Comparison of ENCODE assay signal across 13 cellular contexts in genomic region chr17:31413871-31414589, GRCh38. TPM values are rescaled to one million over a fixed set of nuclear protein-coding genes. Genes with fewer than 3 reads are reported as not detected.
A peak's percentile ranks its signal among the peaks of the same experiment; 100 is the strongest.
DNase-seq lines count a peak whose midpoint lies in the region; ATAC-seq, FAIRE-seq and TF ChIP-seq lines count a peak whose summit lies in the region.
"Had no signal": no experiment of that assay in that cellular context is flagged by ENCODE, and none has a peak within 500 bp of the region (broad histone marks: within the 10 kb centered on the region; RNA-seq: fewer than 3 reads in every experiment).

No MANE protein-coding gene starts in this region.

- 42% methylated on average over 12 of the region's 12 CpGs for WGBS in hepatocyte (ENCODE audit: low lambda C conversion rate, missing lambda C conversion rate)

- H2AFZ ChIP-seq in hepatocyte, result no peak overlapping the region

- in situ Hi-C loops in brain microvascular endothelial cell (cut with HindIII; ENCODE audit: low pct_ligation_motif_present, low sequenced_read_pairs), result no loop called here

- no peaks in the 10 kb centered on the region for H4K20me1 ChIP-seq in hepatocyte (ENCODE audit: insufficient read depth, poor library complexity, severe bottlenecking)

- no peak for TF ChIP-seq CTCF in brain microvascular endothelial cell (IDR thresholded peaks at IDR 0.05; ENCODE audit: low read depth, low read length, missing control alignments)
- TF ChIP-seq CTCF in hepatocyte (IDR thresholded peaks at IDR 0.05; ENCODE audit: poor library complexity), result no peak

- no peaks in the 10 kb centered on the region for H3K36me3 ChIP-seq in brain microvascular endothelial cell (replicated peaks)
- H3K36me3 ChIP-seq in hepatocyte (replicated peaks; ENCODE audit: insufficient read depth, low read depth), result no peaks in the 10 kb centered on the region
- H3K36me3 ChIP-seq: neutrophil had no signal

- H3K27me3 ChIP-seq in brain microvascular endothelial cell (replicated peaks) (no peaks in the 10 kb centered on the region), hepatocyte (no peaks in the 10 kb centered on the region)
- H3K27me3 ChIP-seq: neutrophil had no signal

- H3K27ac ChIP-seq in brain microvascular endothelial cell (no peak overlapping the region), hepatocyte (no peak overlapping the region)
- H3K27ac ChIP-seq: neutrophil had no signal

- H3K79me2 ChIP-seq in hepatocyte, result no peaks in the 10 kb centered on the region

- H3K9me2 ChIP-seq in hepatocyte (replicated peaks; ENCODE audit: insufficient read depth), result no peaks in the 10 kb centered on the region

- no peaks in the 10 kb centered on the region for H3K9me3 ChIP-seq in hepatocyte (ENCODE audit: low read depth)
- H3K9me3 ChIP-seq: neutrophil had no signal

- no peak overlapping the region for H3K4me2 ChIP-seq in hepatocyte

- no peak for ATAC-seq in HG03442 (IDR thresholded peaks at IDR 0.05; ENCODE audit: unreplicated experiment)

- H3K4me3 ChIP-seq in brain microvascular endothelial cell (ENCODE audit: low read depth, low read length) (no peak overlapping the region), hepatocyte (no peak overlapping the region)
- H3K4me3 ChIP-seq: K562 had no signal

- no peaks in the 10 kb centered on the region for H3K4me1 ChIP-seq in hepatocyte (ENCODE audit: insufficient read depth)

- DNase-seq in NCI-H2171 treated with DMSO at 0.1 percent for 48 hours (lab: John Stamatoyannopoulos, UW), result peak; percentile 21
- no peak for DNase-seq in NCI-H2171 (lab: John Stamatoyannopoulos, UW)
- peak; percentile 59 for DNase-seq in brain microvascular endothelial cell
- DNase-seq in hepatocyte (ENCODE audit: low spot score), result peak; percentile 47
- peak; percentile 94 for DNase-seq in superior temporal gyrus (ENCODE audit: extremely low spot score)
- no peak for DNase-seq in NCI-H2107 (lab: John Stamatoyannopoulos, UW)
- DNase-seq in GM19239 (ENCODE audit: insufficient read length, low spot score), result no peak
- DNase-seq: RPMI8226 had no signal

- FAIRE-seq in GM19239 (lab: Jason Lieb, UNC), result no peak
- FAIRE-seq: A204.1, endothelial cell of umbilical vein, K562 had no signal

RNA-seq across cellular contexts. Expression of gene RAB11FIP4, which starts 22.6 kb away (rescaled TPM):
- total RNA-seq in hepatocyte, result 35.6 and 36.7 TPM in 2 replicates
- 22.0 and 25.8 TPM in 2 replicates for polyA plus RNA-seq in hepatocyte

Comparison
In these comparisons a context has a peak if more than half of its experiments do, and no peak if none do; other contexts are left out.
1. DNase-seq: peak in NCI-H2171 treated with DMSO at 0.1 percent for 48 hours (single experiment), brain microvascular endothelial cell (single experiment), hepatocyte (single experiment) and superior temporal gyrus (single experiment); none in NCI-H2171 (single experiment), NCI-H2107 (single experiment) and GM19239 (single experiment).